In the genomic region with DNA sequence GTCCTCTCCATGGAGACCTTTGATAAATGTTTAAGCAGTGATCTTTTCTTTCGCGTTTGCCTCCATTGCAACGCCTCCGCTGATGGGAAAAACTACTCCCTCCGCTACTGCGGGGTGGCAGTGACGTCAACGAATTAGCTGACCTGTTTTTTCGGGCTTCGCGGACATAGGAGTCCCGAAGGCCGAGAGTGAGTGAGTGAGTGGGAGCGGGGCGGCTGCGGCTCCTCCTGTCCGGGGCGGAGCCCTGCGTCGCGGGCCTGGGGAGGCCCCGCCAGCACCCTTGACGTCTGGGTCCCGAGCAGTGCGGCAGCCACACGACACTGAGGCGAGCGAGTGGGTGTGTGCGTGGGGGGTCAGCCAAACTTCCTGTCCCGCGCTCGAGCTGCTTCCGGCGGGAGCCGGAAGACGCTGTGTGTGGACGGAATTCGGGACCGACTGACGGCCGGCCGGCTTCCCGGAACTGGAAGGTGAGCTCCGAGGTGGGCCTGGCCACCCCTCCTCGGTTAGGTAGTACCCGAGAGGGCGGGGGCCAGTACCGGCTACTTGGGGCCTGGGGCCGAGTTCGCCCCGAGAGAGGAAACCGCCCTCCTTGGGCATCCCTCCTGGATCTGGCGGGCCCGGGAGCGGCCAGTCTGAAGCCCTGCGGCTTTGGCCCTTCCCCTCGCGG, we compare ENCODE assay signal across 8 cellular contexts. TPM values are rescaled to one million over a fixed set of nuclear protein-coding genes. Genes with fewer than 3 reads are reported as not detected.
DNase-seq lines count a peak whose midpoint lies in the region; ATAC-seq and TF ChIP-seq lines count a peak whose summit lies in the region.

A gene with protein sequence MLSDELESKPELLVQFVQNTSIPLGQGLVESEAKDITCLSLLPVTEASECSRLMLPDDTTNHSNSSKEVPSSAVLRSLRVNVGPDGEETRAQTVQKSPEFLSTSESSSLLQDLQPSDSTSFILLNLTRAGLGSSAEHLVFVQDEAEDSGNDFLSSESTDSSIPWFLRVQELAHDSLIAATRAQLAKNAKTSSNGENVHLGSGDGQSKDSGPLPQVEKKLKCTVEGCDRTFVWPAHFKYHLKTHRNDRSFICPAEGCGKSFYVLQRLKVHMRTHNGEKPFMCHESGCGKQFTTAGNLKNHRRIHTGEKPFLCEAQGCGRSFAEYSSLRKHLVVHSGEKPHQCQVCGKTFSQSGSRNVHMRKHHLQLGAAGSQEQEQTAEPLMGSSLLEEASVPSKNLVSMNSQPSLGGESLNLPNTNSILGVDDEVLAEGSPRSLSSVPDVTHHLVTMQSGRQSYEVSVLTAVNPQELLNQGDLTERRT (plus strand): TSS at position 411 of the 667 bp plus-strand sequence. CDS start 5,317 bp downstream, outside the sequence.

- DNase-seq in NCI-H1930 (lab: John Stamatoyannopoulos, UW) (peak; percentile 73 to 82), ascending aorta (ENCODE audit: low spot score in 2 of 2) (peak; percentile 82 to 98), right cardiac atrium (peak; percentile 97 to 98 (median 98)), putamen (ENCODE audit: low spot score) (peak; percentile 92), vagina (ENCODE audit: extremely low spot score in 2 of 2) (peak; percentile 96)
- peak; percentile 97 for DNase-seq in T-helper 2 cell treated with Interferon-gamma antibody and Interleukin-4, amounts not matched to agents 5 μg/mL and 100 μg/mL, for 36 hours (ENCODE audit: low spot score)

- peaks cover 33% of the 10 kb centered on the region for H3K4me1 Mint-ChIP-seq in T-helper 2 cell treated with Interferon-gamma antibody and Interleukin-4, amounts not matched to agents 5 μg/mL and 100 μg/mL, for 36 hours (ENCODE audit: low read depth)

- WGBS in right cardiac atrium: under 1% methylated on average over 58 of the region's 58 CpGs

- H3K9me3 ChIP-seq in ascending aorta (no peaks in the 10 kb centered on the region), right cardiac atrium (ENCODE audit: control insufficient read depth, low read length) (no peaks in the 10 kb centered on the region), vagina (no peaks in the 10 kb centered on the region)

- H3K4me1 ChIP-seq in ascending aorta: peaks cover 10 to 13% of the 10 kb centered on the region in 2 donors
- peaks cover 2% of the 10 kb centered on the region for H3K4me1 ChIP-seq in right cardiac atrium (ENCODE audit: control insufficient read depth, insufficient read depth, low read length)
- H3K4me1 ChIP-seq in vagina: peaks cover 38% of the 10 kb centered on the region

- no peaks in the 10 kb centered on the region for H3K27me3 ChIP-seq in ascending aorta
- no peaks in the 10 kb centered on the region for H3K27me3 ChIP-seq in right cardiac atrium (ENCODE audit: control insufficient read depth, insufficient read depth)
- H3K27me3 ChIP-seq in vagina: no peaks in the 10 kb centered on the region

- H3K9me3 Mint-ChIP-seq in T-helper 2 cell treated with Interferon-gamma antibody and Interleukin-4, amounts not matched to agents 5 μg/mL and 100 μg/mL, for 36 hours: no peaks in the 10 kb centered on the region

- peak within 1 kb of the TSS; percentile 96 for H3K27ac Mint-ChIP-seq in T-helper 2 cell treated with Interferon-gamma antibody and Interleukin-4, amounts not matched to agents 5 μg/mL and 100 μg/mL, for 36 hours

- TF ChIP-seq POLR2A in vagina (IDR thresholded peaks at IDR 0.05): peak in 1 of 2 donors; percentile 40

- peak within 1 kb of the TSS; percentile 91 for H3K4me3 Mint-ChIP-seq in T-helper 2 cell treated with Interferon-gamma antibody and Interleukin-4, amounts not matched to agents 5 μg/mL and 100 μg/mL, for 36 hours

- H3K27ac ChIP-seq in ascending aorta: peak within 1 kb of the TSS; percentile 96
- H3K27ac ChIP-seq in right cardiac atrium (ENCODE audit: low read length): peak within 1 kb of the TSS; percentile 90
- H3K27ac ChIP-seq in vagina: peak within 1 kb of the TSS; percentile 98

- H3K36me3 Mint-ChIP-seq in T-helper 2 cell treated with Interferon-gamma antibody and Interleukin-4, amounts not matched to agents 5 μg/mL and 100 μg/mL, for 36 hours (ENCODE audit: low read depth): peaks cover 3% of the 10 kb centered on the region

- H3K36me3 ChIP-seq in ascending aorta (no peaks in the 10 kb centered on the region), vagina (no peaks in the 10 kb centered on the region)

- no peaks in the 10 kb centered on the region for H3K27me3 Mint-ChIP-seq in T-helper 2 cell treated with Interferon-gamma antibody and Interleukin-4, amounts not matched to agents 5 μg/mL and 100 μg/mL, for 36 hours (ENCODE audit: low read depth)

- intact Hi-C loops in ascending aorta (cut with DNase I) (loop anchor here (1.0 to 5.0 kb wide), 5 partner anchors 34 to 242 kb away; a partner anchor contains a TSS), right cardiac atrium (cut with DNase I) (no loop called here), vagina (cut with DNase I) (no loop called here)

- no peak for TF ChIP-seq CTCF in ascending aorta (IDR thresholded peaks at IDR 0.05)
- TF ChIP-seq CTCF in vagina (IDR thresholded peaks at IDR 0.05): no peak

- ATAC-seq in GM18502 (IDR thresholded peaks at IDR 0.05; ENCODE audit: poor library complexity, unreplicated experiment): peak; percentile 96
- ATAC-seq in HG02970 (IDR thresholded peaks at IDR 0.05; ENCODE audit: low FRiP score, unreplicated experiment): peak; percentile 91
- peak; percentile 100 for ATAC-seq in right cardiac atrium

- H3K4me3 ChIP-seq in ascending aorta (peak within 1 kb of the TSS; percentile 80 to 95), right cardiac atrium (ENCODE audit: low read length) (peak within 1 kb of the TSS; percentile 88), vagina (peak within 1 kb of the TSS; percentile 83 to 97)

RNA-seq across cellular contexts. Expression of the gene that starts here (rescaled TPM):
- 33.6 TPM for total RNA-seq in ascending aorta
- total RNA-seq in right cardiac atrium: 10 to 100 TPM; 16.3 to 30.4 (median 20.1) TPM
- polyA plus RNA-seq in right cardiac atrium: 12.1 TPM
- 36.6 TPM for total RNA-seq in vagina

Comparison
In these comparisons a context has a peak if more than half of its experiments do, and no peak if none do; other contexts are left out.
1. Peak in every context shown above with its lines: DNase-seq, ATAC-seq, H3K4me3 ChIP-seq and H3K27ac ChIP-seq.